ENCODE assay signal across 1 cellular context in genomic region chr2:197515798-197516761, GRCh38.
TF ChIP-seq lines count a peak whose summit lies in the region.

Gene MOB4 (plus strand): TSS chr2:197516066. CDS start chr2:197516087, 21 bp downstream.

TF ChIP-seq in HepG2, 621 proteins besides CTCF, POLR2A, EP300 and RAD21 (continued from another document and continues in another):
- TF ChIP-seq CENPBD1 (CRISPR knock-in tag; IDR thresholded peaks at IDR 0.05; ENCODE audit: borderline replicate concordance, low read depth) (peak; percentile 78; the same call in 1 of the 2 replicates), SKI (IDR thresholded peaks at IDR 0.05; ENCODE audit: partially characterized antibody) (peak; percentile 96), PHF21A (CRISPR knock-in tag; IDR thresholded peaks at IDR 0.05) (peak; percentile 98), ZNF564 (CRISPR knock-in tag; IDR thresholded peaks at IDR 0.05) (peak; percentile 98), ZNF230 (CRISPR knock-in tag; IDR thresholded peaks at IDR 0.05) (peak; percentile 95), MEIS1 (CRISPR knock-in tag; IDR thresholded peaks at IDR 0.05; ENCODE audit: borderline replicate concordance) (peak; percentile 99), HMG20A (CRISPR knock-in tag; IDR thresholded peaks at IDR 0.05; ENCODE audit: borderline replicate concordance) (peak; percentile 82; the same call in 1 of the 2 replicates), CBX2 (IDR thresholded peaks at IDR 0.05; ENCODE audit: low read depth, low read length) (no peak; the same call in 1 of the 2 replicates), CBX2 (CRISPR knock-in tag; IDR thresholded peaks at IDR 0.05; ENCODE audit: low read depth) (peak; percentile 97; the same call in 1 of the 2 replicates), HMG20B (CRISPR knock-in tag; conservative IDR thresholded peaks at IDR 0.05) (peak; percentile 95), ZNF543 (CRISPR knock-in tag; IDR thresholded peaks at IDR 0.05) (peak; percentile 99), SUZ12 (IDR thresholded peaks at IDR 0.05; ENCODE audit: low read depth, low read length) (no peak), ZNF430 (CRISPR knock-in tag; IDR thresholded peaks at IDR 0.05) (peak; percentile 99), KDM2A (CRISPR knock-in tag; IDR thresholded peaks at IDR 0.05; ENCODE audit: borderline replicate concordance, low read depth) (peak; percentile 100), CEBPZ (IDR thresholded peaks at IDR 0.05; ENCODE audit: low read length) (no peak), ZNF235 (CRISPR knock-in tag; IDR thresholded peaks at IDR 0.05; ENCODE audit: borderline replicate concordance) (peak; percentile 55; the same call in 1 of the 2 replicates), JUND (CRISPR knock-in tag; IDR thresholded peaks at IDR 0.05) (peak; percentile 77), TP53 (CRISPR knock-in tag; conservative IDR thresholded peaks at IDR 0.05) (no peak; the same call in 1 of the 2 replicates), HINFP (CRISPR knock-in tag; IDR thresholded peaks at IDR 0.05; ENCODE audit: low read depth) (peak; percentile 97), HDAC2 (CRISPR knock-in tag; IDR thresholded peaks at IDR 0.05) (peak; percentile 99), ZNF224 (CRISPR knock-in tag; IDR thresholded peaks at IDR 0.05) (peak; percentile 35; the same call in 1 of the 2 replicates), HOXA9 (CRISPR knock-in tag; IDR thresholded peaks at IDR 0.05; ENCODE audit: borderline replicate concordance) (peak; percentile 98), ARID2 (CRISPR knock-in tag; IDR thresholded peaks at IDR 0.05; ENCODE audit: borderline replicate concordance) (peak; percentile 100), AFF4 (CRISPR knock-in tag; IDR thresholded peaks at IDR 0.05) (peak; percentile 81), ZNF766 (CRISPR knock-in tag; IDR thresholded peaks at IDR 0.05; ENCODE audit: borderline replicate concordance) (peak; percentile 90), RBM22 (optimal IDR thresholded peaks at IDR 0.05; ENCODE audit: low read length) (no peak), GFI1 (CRISPR knock-in tag; IDR thresholded peaks at IDR 0.05; ENCODE audit: borderline replicate concordance) (peak; percentile 86), ZNF878 (CRISPR knock-in tag; IDR thresholded peaks at IDR 0.05) (peak; percentile 96), ZKSCAN5 (CRISPR knock-in tag; IDR thresholded peaks at IDR 0.05) (no peak; the same call in 1 of the 2 replicates), ZIK1 (CRISPR knock-in tag; IDR thresholded peaks at IDR 0.05; ENCODE audit: borderline replicate concordance, low read depth) (peak; percentile 91), ZNF614 (CRISPR knock-in tag; IDR thresholded peaks at IDR 0.05; ENCODE audit: borderline replicate concordance) (peak; percentile 99), ZNF451 (CRISPR knock-in tag; IDR thresholded peaks at IDR 0.05) (peak; percentile 94), GLI4 (CRISPR knock-in tag; IDR thresholded peaks at IDR 0.05; ENCODE audit: borderline replicate concordance) (no peak), ZBTB1 (CRISPR knock-in tag; IDR thresholded peaks at IDR 0.05; ENCODE audit: borderline replicate concordance) (no peak; the same call in 1 of the 2 replicates), ZNF879 (CRISPR knock-in tag; IDR thresholded peaks at IDR 0.05) (peak; percentile 92), ZNF383 (CRISPR knock-in tag; IDR thresholded peaks at IDR 0.05; ENCODE audit: borderline replicate concordance) (peak; percentile 93), U2AF2 (IDR thresholded peaks at IDR 0.05; ENCODE audit: low read depth, low read length) (no peak), TBL1XR1 (IDR thresholded peaks at IDR 0.05; ENCODE audit: borderline replicate concordance, low read length, partially characterized antibody) (peak; percentile 81), PTBP1 (IDR thresholded peaks at IDR 0.05; ENCODE audit: low read depth, low read length, poor library complexity, severe bottlenecking) (peak; percentile 93)
- TF ChIP-seq, protein P1, sequence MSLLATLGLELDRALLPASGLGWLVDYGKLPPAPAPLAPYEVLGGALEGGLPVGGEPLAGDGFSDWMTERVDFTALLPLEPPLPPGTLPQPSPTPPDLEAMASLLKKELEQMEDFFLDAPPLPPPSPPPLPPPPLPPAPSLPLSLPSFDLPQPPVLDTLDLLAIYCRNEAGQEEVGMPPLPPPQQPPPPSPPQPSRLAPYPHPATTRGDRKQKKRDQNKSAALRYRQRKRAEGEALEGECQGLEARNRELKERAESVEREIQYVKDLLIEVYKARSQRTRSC (CRISPR knock-in tag; IDR thresholded peaks at IDR 0.05; ENCODE audit: low read depth), result no peak
- TF ChIP-seq, protein P2, sequence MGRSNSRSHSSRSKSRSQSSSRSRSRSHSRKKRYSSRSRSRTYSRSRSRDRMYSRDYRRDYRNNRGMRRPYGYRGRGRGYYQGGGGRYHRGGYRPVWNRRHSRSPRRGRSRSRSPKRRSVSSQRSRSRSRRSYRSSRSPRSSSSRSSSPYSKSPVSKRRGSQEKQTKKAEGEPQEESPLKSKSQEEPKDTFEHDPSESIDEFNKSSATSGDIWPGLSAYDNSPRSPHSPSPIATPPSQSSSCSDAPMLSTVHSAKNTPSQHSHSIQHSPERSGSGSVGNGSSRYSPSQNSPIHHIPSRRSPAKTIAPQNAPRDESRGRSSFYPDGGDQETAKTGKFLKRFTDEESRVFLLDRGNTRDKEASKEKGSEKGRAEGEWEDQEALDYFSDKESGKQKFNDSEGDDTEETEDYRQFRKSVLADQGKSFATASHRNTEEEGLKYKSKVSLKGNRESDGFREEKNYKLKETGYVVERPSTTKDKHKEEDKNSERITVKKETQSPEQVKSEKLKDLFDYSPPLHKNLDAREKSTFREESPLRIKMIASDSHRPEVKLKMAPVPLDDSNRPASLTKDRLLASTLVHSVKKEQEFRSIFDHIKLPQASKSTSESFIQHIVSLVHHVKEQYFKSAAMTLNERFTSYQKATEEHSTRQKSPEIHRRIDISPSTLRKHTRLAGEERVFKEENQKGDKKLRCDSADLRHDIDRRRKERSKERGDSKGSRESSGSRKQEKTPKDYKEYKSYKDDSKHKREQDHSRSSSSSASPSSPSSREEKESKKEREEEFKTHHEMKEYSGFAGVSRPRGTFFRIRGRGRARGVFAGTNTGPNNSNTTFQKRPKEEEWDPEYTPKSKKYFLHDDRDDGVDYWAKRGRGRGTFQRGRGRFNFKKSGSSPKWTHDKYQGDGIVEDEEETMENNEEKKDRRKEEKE (IDR thresholded peaks at IDR 0.05), result no peak
- TF ChIP-seq, protein P3, sequence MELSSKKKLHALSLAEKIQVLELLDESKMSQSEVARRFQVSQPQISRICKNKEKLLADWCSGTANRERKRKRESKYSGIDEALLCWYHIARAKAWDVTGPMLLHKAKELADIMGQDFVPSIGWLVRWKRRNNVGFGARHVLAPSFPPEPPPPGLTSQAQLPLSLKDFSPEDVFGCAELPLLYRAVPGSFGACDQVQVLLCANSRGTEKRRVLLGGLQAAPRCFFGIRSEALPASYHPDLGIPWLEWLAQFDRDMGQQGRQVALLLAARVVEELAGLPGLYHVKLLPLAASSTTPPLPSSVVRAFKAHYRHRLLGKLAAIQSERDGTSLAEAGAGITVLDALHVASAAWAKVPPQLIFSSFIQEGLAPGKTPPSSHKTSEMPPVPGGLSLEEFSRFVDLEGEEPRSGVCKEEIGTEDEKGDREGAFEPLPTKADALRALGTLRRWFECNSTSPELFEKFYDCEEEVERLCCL (CRISPR knock-in tag; IDR thresholded peaks at IDR 0.05; ENCODE audit: borderline replicate concordance), result peak; percentile 93
- TF ChIP-seq, protein P4, sequence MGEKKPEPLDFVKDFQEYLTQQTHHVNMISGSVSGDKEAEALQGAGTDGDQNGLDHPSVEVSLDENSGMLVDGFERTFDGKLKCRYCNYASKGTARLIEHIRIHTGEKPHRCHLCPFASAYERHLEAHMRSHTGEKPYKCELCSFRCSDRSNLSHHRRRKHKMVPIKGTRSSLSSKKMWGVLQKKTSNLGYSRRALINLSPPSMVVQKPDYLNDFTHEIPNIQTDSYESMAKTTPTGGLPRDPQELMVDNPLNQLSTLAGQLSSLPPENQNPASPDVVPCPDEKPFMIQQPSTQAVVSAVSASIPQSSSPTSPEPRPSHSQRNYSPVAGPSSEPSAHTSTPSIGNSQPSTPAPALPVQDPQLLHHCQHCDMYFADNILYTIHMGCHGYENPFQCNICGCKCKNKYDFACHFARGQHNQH (CRISPR knock-in tag; IDR thresholded peaks at IDR 0.05), result peak; percentile 99
- TF ChIP-seq, protein P5, sequence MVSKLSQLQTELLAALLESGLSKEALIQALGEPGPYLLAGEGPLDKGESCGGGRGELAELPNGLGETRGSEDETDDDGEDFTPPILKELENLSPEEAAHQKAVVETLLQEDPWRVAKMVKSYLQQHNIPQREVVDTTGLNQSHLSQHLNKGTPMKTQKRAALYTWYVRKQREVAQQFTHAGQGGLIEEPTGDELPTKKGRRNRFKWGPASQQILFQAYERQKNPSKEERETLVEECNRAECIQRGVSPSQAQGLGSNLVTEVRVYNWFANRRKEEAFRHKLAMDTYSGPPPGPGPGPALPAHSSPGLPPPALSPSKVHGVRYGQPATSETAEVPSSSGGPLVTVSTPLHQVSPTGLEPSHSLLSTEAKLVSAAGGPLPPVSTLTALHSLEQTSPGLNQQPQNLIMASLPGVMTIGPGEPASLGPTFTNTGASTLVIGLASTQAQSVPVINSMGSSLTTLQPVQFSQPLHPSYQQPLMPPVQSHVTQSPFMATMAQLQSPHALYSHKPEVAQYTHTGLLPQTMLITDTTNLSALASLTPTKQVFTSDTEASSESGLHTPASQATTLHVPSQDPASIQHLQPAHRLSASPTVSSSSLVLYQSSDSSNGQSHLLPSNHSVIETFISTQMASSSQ (IDR thresholded peaks at IDR 0.05; ENCODE audit: low read depth), result no peak
- TF ChIP-seq, protein P5 (CRISPR knock-in tag; IDR thresholded peaks at IDR 0.05; ENCODE audit: borderline replicate concordance), result peak; percentile 92
